ENCODE assay signal across 1 cellular context in genomic region chr7:46123-46829, GRCh38.
TF ChIP-seq lines count a peak whose summit lies in the region.

No MANE protein-coding gene starts in this region.

TF ChIP-seq in SK-N-SH, 30 proteins besides CTCF, POLR2A, EP300 and RAD21 (continued from another document):
- TF ChIP-seq NRF1 (IDR thresholded peaks at IDR 0.05; ENCODE audit: low read depth, low read length) (no peak), GABPA (IDR thresholded peaks at IDR 0.05; ENCODE audit: low read depth) (no peak), TCF12 (IDR thresholded peaks at IDR 0.05) (no peak), USF1 (IDR thresholded peaks at IDR 0.05; ENCODE audit: borderline replicate concordance, low read depth) (no peak), CHD2 (IDR thresholded peaks at IDR 0.05; ENCODE audit: low read length, partially characterized antibody) (no peak), NFIC (IDR thresholded peaks at IDR 0.05; ENCODE audit: borderline replicate concordance) (no peak), TEAD4 (IDR thresholded peaks at IDR 0.05; ENCODE audit: borderline replicate concordance, insufficient read depth) (no peak), PBX3 (IDR thresholded peaks at IDR 0.05) (no peak), MEF2A (IDR thresholded peaks at IDR 0.05; ENCODE audit: borderline replicate concordance, low read depth) (no peak), YY1 (IDR thresholded peaks at IDR 0.05; ENCODE audit: low read depth) (no peak)
